10 cellular contexts compared by ENCODE assay signal in the genomic region with DNA sequence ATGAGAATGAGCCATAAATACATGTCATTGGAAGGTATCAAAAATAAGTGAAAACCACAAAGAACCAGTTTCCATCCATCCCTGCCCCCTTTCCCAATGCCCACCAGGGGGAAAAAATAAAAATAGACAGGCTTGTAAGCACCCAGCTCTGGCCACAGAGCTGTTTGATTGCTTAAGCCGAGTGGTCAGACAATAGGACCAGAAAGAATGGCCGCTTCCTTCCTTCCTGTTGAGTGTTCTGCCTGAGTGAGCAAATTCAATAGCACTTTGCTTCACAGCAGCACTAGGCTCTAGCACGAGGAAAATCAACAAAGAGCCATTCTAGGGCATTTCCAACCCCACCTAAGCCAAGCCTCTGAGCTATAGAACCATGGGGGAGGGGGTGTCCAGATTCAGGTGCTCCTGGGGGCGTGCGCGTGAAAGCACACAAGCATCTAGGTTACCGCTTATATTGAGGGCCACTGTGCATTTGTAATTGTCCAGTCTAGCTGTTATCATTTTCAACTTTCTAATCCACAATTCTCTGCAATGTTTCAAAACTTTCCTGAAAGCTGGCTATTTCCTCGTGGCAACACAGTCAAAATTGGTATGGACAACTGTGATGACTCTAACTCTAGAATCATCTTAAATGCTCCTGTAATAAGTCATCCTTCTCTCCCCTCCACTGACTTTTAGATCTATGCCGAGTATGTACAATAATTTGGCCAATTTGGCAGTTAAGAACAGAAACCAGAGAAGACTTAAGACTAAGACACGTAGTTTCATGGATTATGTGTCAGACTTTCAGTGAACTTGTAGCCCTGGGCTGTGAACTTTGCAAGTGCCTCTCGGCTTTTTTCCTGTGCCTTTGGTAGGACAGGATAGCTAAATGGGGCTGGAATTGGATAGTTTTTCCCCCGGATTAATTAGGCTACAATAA.
A peak's percentile ranks its signal among the peaks of the same experiment; 100 is the strongest.
DNase-seq lines count a peak whose midpoint lies in the region; ATAC-seq and TF ChIP-seq lines count a peak whose summit lies in the region.
"Had no signal": no experiment of that assay in that cellular context is flagged by ENCODE, and none has a peak within 500 bp of the region (broad histone marks: within the 10 kb centered on the region; RNA-seq: fewer than 3 reads in every experiment).

No MANE protein-coding gene starts in this region.

- intact Hi-C loops in prostate gland (cut with DNase I) = no loop called here
- intact Hi-C loops in left colon (cut with DNase I, micrococcal nuclease) = no loop called here

- TF ChIP-seq CTCF in BE2C (IDR thresholded peaks at IDR 0.05; ENCODE audit: low read depth, low read length) (no peak), prostate gland (IDR thresholded peaks at IDR 0.05) (no peak)

- H3K4me2 ChIP-seq in Karpas-422 (ENCODE audit: low read depth, low read length, poor library complexity, severe bottlenecking) = no peak overlapping the region

- H3K4me3 ChIP-seq in BE2C (ENCODE audit: low read depth, low read length) (no peak overlapping the region), Karpas-422 (ENCODE audit: low read length) (no peak overlapping the region), prostate gland (no peak overlapping the region)

- H3K27me3 ChIP-seq in BE2C (no peaks in the 10 kb centered on the region), Karpas-422 (ENCODE audit: low read length) (no peaks in the 10 kb centered on the region), prostate gland (replicated peaks; ENCODE audit: insufficient read depth) (no peaks in the 10 kb centered on the region)

- H3K36me3 ChIP-seq in BE2C (no peaks in the 10 kb centered on the region), Karpas-422 (ENCODE audit: insufficient read depth, low read length) (no peaks in the 10 kb centered on the region), prostate gland (no peaks in the 10 kb centered on the region)

- WGBS in prostate gland = 75% methylated on average over 12 of the region's 12 CpGs

- no peaks in the 10 kb centered on the region for H3K79me2 ChIP-seq in Karpas-422 (ENCODE audit: low read length)

- H2AFZ ChIP-seq in Karpas-422 (ENCODE audit: low read length) = no peak overlapping the region

- ATAC-seq in left colon = no peak

- H3K4me1 ChIP-seq in BE2C (peaks cover 4% of the 10 kb centered on the region; the same call in 1 of the 2 replicates), Karpas-422 (ENCODE audit: low read length) (no peaks in the 10 kb centered on the region), prostate gland (replicated peaks) (no peaks in the 10 kb centered on the region)

- no peak overlapping the region for H3K9ac ChIP-seq in Karpas-422 (ENCODE audit: low read length)

- no peak for TF ChIP-seq POLR2A in prostate gland (IDR thresholded peaks at IDR 0.05)

- no peaks in the 10 kb centered on the region for H4K20me1 ChIP-seq in Karpas-422 (ENCODE audit: insufficient read depth, low read depth, low read length)

- no peaks in the 10 kb centered on the region for H3K9me2 ChIP-seq in Karpas-422 (replicated peaks; ENCODE audit: insufficient read depth, low read length)

- H3K27ac ChIP-seq in Karpas-422 (ENCODE audit: low read length) = no peak overlapping the region
- no peak overlapping the region for H3K27ac ChIP-seq in prostate gland
- H3K27ac ChIP-seq: C4-2B, epithelial cell of prostate had no signal

- H3K9me3 ChIP-seq in BE2C (no peaks in the 10 kb centered on the region; the same call in 1 of the 2 replicates), Karpas-422 (ENCODE audit: low read length) (peaks cover 2% of the 10 kb centered on the region; the same call in 1 of the 2 replicates), prostate gland (no peaks in the 10 kb centered on the region)

- DNase-seq in BE2C = peak; percentile 18
- DNase-seq in NCI-H128 (lab: John Stamatoyannopoulos, UW; ENCODE audit: unreplicated experiment) = peak; percentile 41
- peak; percentile 43 for DNase-seq in amniotic stem cell (lab: John Stamatoyannopoulos, UW)
- DNase-seq in kidney glomerular epithelial cell (lab: John Stamatoyannopoulos, UW) = peak; percentile 54
- DNase-seq in Karpas-422 = no peak
- DNase-seq in NCI-H524 (lab: John Stamatoyannopoulos, UW) = no peak
- DNase-seq in prostate gland (ENCODE audit: low spot score) = no peak
- no peak for DNase-seq in left colon

Comparison
In these comparisons a context has a peak if more than half of its experiments do, and no peak if none do; other contexts are left out.
1. DNase-seq: peak in BE2C (single experiment), NCI-H128 (single experiment), amniotic stem cell (single experiment) and kidney glomerular epithelial cell (single experiment); none in Karpas-422 (single experiment), NCI-H524 (0 of 2), prostate gland (single experiment) and left colon (0 of 2).